ENCODE assay signal across 15 cellular contexts in the genomic region with DNA sequence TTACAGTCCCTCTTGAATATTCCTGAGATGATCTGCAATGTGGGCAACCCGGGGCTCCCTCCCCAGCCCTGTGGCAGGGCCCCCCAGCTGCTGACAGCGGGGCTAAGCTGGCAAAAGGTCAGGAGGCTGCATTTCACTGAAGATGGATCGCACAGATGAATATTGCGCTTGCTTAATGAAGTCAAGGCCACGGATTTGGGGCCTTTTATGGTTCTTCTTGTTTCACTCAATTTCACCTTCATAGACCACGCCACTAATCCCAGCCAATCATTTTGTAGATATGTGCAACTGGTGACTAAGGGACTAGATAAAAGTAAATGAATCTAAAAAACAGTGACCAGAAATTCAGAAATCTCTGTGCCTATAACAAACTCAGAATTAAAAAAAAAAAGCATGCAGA. TPM values are rescaled to one million over a fixed set of nuclear protein-coding genes. Genes with fewer than 3 reads are reported as not detected.
A peak's percentile ranks its signal among the peaks of the same experiment; 100 is the strongest.
DNase-seq lines count a peak whose midpoint lies in the region; ATAC-seq and TF ChIP-seq lines count a peak whose summit lies in the region.
"Had no signal": no experiment of that assay in that cellular context is flagged by ENCODE, and none has a peak within 500 bp of the region (broad histone marks: within the 10 kb centered on the region; RNA-seq: fewer than 3 reads in every experiment).

No MANE protein-coding gene starts in this region.

- H3K27me3 ChIP-seq in HUES6 (ENCODE audit: control insufficient read depth, insufficient read depth, low read length), result no peaks in the 10 kb centered on the region
- no peaks in the 10 kb centered on the region for H3K27me3 ChIP-seq in CD4-positive, alpha-beta T cell (ENCODE audit: control insufficient read depth, insufficient read depth, low read length)

- H3K9me3 Mint-ChIP-seq in endothelial cell (ENCODE audit: unreplicated experiment), result no peaks in the 10 kb centered on the region
- H3K9me3 Mint-ChIP-seq in CD4-positive, alpha-beta T cell, result no peaks in the 10 kb centered on the region
- H3K9me3 Mint-ChIP-seq: CD4-positive, alpha-beta memory T cell; HFFc6 had no signal

- H3K27me3 Mint-ChIP-seq in endothelial cell (ENCODE audit: unreplicated experiment), result no peaks in the 10 kb centered on the region
- H3K27me3 Mint-ChIP-seq in CD4-positive, alpha-beta T cell, result no peaks in the 10 kb centered on the region

- H3K4me1 Mint-ChIP-seq in endothelial cell (ENCODE audit: unreplicated experiment), result peaks cover 31% of the 10 kb centered on the region
- H3K4me1 Mint-ChIP-seq in CD4-positive, alpha-beta T cell (ENCODE audit: low read depth), result no peaks in the 10 kb centered on the region

- ATAC-seq in CD4-positive, alpha-beta T cell (ENCODE audit: poor library complexity), result no peak
- ATAC-seq: A549, K562 had no signal

- H3K9ac ChIP-seq in HUES6 (ENCODE audit: low read length) (no peak overlapping the region), SK-N-MC (ENCODE audit: insufficient read length) (no peak overlapping the region)

- H3K4me3 Mint-ChIP-seq in endothelial cell (ENCODE audit: unreplicated experiment), result no peak overlapping the region
- no peak overlapping the region for H3K4me3 Mint-ChIP-seq in CD4-positive, alpha-beta T cell
- H3K4me3 Mint-ChIP-seq: CD4-positive, alpha-beta memory T cell; HFFc6 had no signal

- intact Hi-C loops in CD4-positive, alpha-beta T cell (cut with DNase I, micrococcal nuclease), result no loop called here

- no peak for DNase-seq in SK-N-MC (ENCODE audit: low read depth, low spot score)
- no peak for DNase-seq in endothelial cell (ENCODE audit: low spot score)
- no peak for DNase-seq in SHP77 (lab: John Stamatoyannopoulos, UW)
- DNase-seq in amygdala (lab: John Stamatoyannopoulos, UW), result no peak
- no peak for DNase-seq in foreskin melanocyte
- DNase-seq in CD4-positive, alpha-beta T cell, result no peak
- DNase-seq: C1 segment of cervical spinal cord; CD4-positive, alpha-beta memory T cell; DMS79; EL; HCEC 1CT; HFFc6 had no signal

- TF ChIP-seq CTCF in endothelial cell (IDR thresholded peaks at IDR 0.05; ENCODE audit: unreplicated experiment), result no peak
- no peak for TF ChIP-seq CTCF in CD4-positive, alpha-beta T cell (IDR thresholded peaks at IDR 0.05)

- H3K27ac Mint-ChIP-seq in endothelial cell (ENCODE audit: unreplicated experiment), result peak overlapping the region; percentile 95
- no peak overlapping the region for H3K27ac Mint-ChIP-seq in CD4-positive, alpha-beta T cell
- H3K27ac Mint-ChIP-seq: CD4-positive, alpha-beta memory T cell; HFFc6 had no signal

- H3K9me3 ChIP-seq in HUES6 (ENCODE audit: control insufficient read depth, insufficient read depth, low read depth, low read length) (no peaks in the 10 kb centered on the region), SK-N-MC (ENCODE audit: low read depth, low read length) (no peaks in the 10 kb centered on the region)
- H3K9me3 ChIP-seq in CD4-positive, alpha-beta T cell (ENCODE audit: control insufficient read depth, low read length), result no peaks in the 10 kb centered on the region
- H3K9me3 ChIP-seq: A549 had no signal

- CTCF ChIA-PET in CD4-positive, alpha-beta T cell (lab: Charles Lee), result no interaction called here

- H3K36me3 Mint-ChIP-seq in endothelial cell (ENCODE audit: low read depth, unreplicated experiment), result no peaks in the 10 kb centered on the region
- H3K36me3 Mint-ChIP-seq in CD4-positive, alpha-beta T cell (ENCODE audit: low read depth), result no peaks in the 10 kb centered on the region
- H3K36me3 Mint-ChIP-seq: CD4-positive, alpha-beta memory T cell had no signal

- H3K4me1 ChIP-seq in HUES6 (ENCODE audit: control insufficient read depth, insufficient read depth, low read length), result peaks cover 43% of the 10 kb centered on the region
- H3K4me1 ChIP-seq: A549 had no signal

- H3K36me3 ChIP-seq in HUES6 (ENCODE audit: control insufficient read depth, insufficient read depth, low read length) (no peaks in the 10 kb centered on the region), SK-N-MC (ENCODE audit: insufficient read depth, low read length) (no peaks in the 10 kb centered on the region)

- POLR2A ChIA-PET in CD4-positive, alpha-beta T cell (lab: Charles Lee), result no interaction called here

- no peak overlapping the region for H3K4me3 ChIP-seq in HUES6 (ENCODE audit: low read depth, low read length)
- no peak overlapping the region; the same call in 1 of the 2 replicates for H3K4me3 ChIP-seq in SK-N-MC
- H3K4me3 ChIP-seq: A549, K562 had no signal

- H3K27ac ChIP-seq in HUES6 (ENCODE audit: low read depth, low read length) (peak overlapping the region; percentile 15; the same call in 1 of the 2 replicates), SK-N-MC (0 out of 2 replicates have a peak overlapping the region, but pooled peaks have one; percentile 2)
- no peak overlapping the region for H3K27ac ChIP-seq in CD4-positive, alpha-beta T cell (ENCODE audit: low read depth, low read length)
- H3K27ac ChIP-seq: A549 had no signal

RNA-seq across cellular contexts. Expression of a gene that starts 50.8 kb away (rescaled TPM):
- total RNA-seq in endothelial cell (ENCODE audit: unreplicated experiment), result 21.9 TPM
- total RNA-seq in CD4-positive, alpha-beta T cell, result under 1 TPM; 0.08 to 0.22 TPM

Comparison
In these comparisons a context has a peak if more than half of its experiments do, and no peak if none do; other contexts are left out.
1. RNA of a gene that starts 50.8 kb away (total RNA-seq): 21.9 TPM in endothelial cell (single experiment); 0.08 to 0.22 TPM in CD4-positive, alpha-beta T cell; every median in the first group is over 10 times any median in the second.